In the genomic region with DNA sequence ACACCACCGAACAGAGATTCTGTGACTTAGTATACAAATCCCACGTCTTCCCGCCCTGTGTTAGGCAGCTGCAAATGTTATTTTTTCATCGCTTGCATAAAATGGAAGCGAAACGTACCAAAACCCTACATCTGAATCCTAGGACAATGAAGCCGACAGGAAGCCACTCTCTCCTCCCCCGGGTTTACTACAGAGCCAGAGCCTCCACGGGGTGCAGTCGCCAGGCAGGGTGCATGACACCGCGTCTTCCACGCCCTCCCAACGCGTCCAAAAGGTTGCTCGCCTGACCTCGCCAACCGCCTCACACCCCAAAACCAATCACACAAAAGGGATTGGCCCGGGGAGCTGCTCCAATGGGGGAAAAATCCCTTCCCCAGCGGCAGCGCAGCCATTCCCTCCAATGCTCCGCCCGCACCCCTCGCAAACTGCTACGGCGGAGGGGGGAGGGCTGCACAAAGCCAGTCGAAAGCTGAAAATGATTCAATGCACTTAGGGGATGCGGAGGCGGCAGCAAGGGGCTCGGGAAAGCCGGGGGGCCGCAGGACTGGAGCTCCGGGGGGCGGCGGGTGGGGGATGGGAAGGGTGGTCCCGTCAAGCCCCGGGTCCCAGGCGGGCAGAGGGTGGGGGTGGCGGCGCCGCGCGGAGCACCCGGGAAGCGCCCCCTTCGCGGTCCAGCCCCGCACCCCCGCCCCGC, we compare ENCODE assay signal across 1 cellular context.
A peak's percentile ranks its signal among the peaks of the same experiment; 100 is the strongest.
TF ChIP-seq lines count a peak whose summit lies in the region.

No MANE protein-coding gene starts in this region.

TF ChIP-seq in GM12878, 131 proteins besides CTCF, POLR2A, EP300 and RAD21 (continued from another document and continues in another):
- no peak for TF ChIP-seq REST (IDR thresholded peaks at IDR 0.05; ENCODE audit: low read depth, low read length)
- TF ChIP-seq RELA (IDR thresholded peaks at IDR 0.05; ENCODE audit: borderline replicate concordance, partially characterized antibody), result no peak
- TF ChIP-seq PML (IDR thresholded peaks at IDR 0.05; ENCODE audit: low read length), result 0 out of 2 replicates have a peak, but pooled peaks have one; percentile 19
- TF ChIP-seq MYB (IDR thresholded peaks at IDR 0.05; ENCODE audit: borderline replicate concordance, low read depth, low read length), result no peak
- TF ChIP-seq EGR1 (IDR thresholded peaks at IDR 0.05; ENCODE audit: borderline replicate concordance in 1 of 2, low read depth in 2 of 2, low read length in 2 of 2), result peak in 1 of 2 experiments; percentile 82; a peak in 2 of 3 replicates
- 0 out of 2 replicates have a peak, but pooled peaks have one; percentile 13 for TF ChIP-seq ASH2L (IDR thresholded peaks at IDR 0.05; ENCODE audit: borderline replicate concordance, low read depth)
- 0 out of 2 replicates have a peak, but pooled peaks have one; percentile 7 for TF ChIP-seq TAF1 (IDR thresholded peaks at IDR 0.05; ENCODE audit: borderline replicate concordance, low read depth, low read length)
- TF ChIP-seq SRF (IDR thresholded peaks at IDR 0.05; ENCODE audit: low read depth in 2 of 2, low read length in 2 of 2), result no peak
- no peak; the same call in 1 of the 2 replicates for TF ChIP-seq MLLT1 (IDR thresholded peaks at IDR 0.05)
- TF ChIP-seq TCF7 (IDR thresholded peaks at IDR 0.05; ENCODE audit: borderline replicate concordance), result no peak
- no peak for TF ChIP-seq TARDBP (IDR thresholded peaks at IDR 0.05; ENCODE audit: borderline replicate concordance)
- TF ChIP-seq RAD51 (IDR thresholded peaks at IDR 0.05), result no peak
- TF ChIP-seq ZSCAN29 (IDR thresholded peaks at IDR 0.05), result no peak
- TF ChIP-seq ZBTB40 (IDR thresholded peaks at IDR 0.05; ENCODE audit: borderline replicate concordance), result no peak
- TF ChIP-seq POLR2AphosphoS2 (IDR thresholded peaks at IDR 0.05; ENCODE audit: low read depth, low read length), result no peak
- TF ChIP-seq FOS (IDR thresholded peaks at IDR 0.05; ENCODE audit: borderline replicate concordance, extremely low read depth, insufficient read length), result no peak
- no peak for TF ChIP-seq ZBTB11 (CRISPR knock-in tag; IDR thresholded peaks at IDR 0.05)
- TF ChIP-seq NR2C2 (IDR thresholded peaks at IDR 0.05; ENCODE audit: borderline replicate concordance, control insufficient read depth, insufficient read length, low read depth), result no peak
- TF ChIP-seq E4F1 (IDR thresholded peaks at IDR 0.05; ENCODE audit: borderline replicate concordance, partially characterized antibody), result no peak
- no peak for TF ChIP-seq ESRRA (IDR thresholded peaks at IDR 0.05; ENCODE audit: low read length)
- no peak for TF ChIP-seq CBX5 (IDR thresholded peaks at IDR 0.05; ENCODE audit: low read depth)
- TF ChIP-seq BACH1 (IDR thresholded peaks at IDR 0.05; ENCODE audit: borderline replicate concordance), result no peak
- TF ChIP-seq RBBP5 (conservative IDR thresholded peaks at IDR 0.05), result no peak
- no peak for TF ChIP-seq POU2F2 (IDR thresholded peaks at IDR 0.05; ENCODE audit: borderline replicate concordance, low read depth, low read length)
- no peak for TF ChIP-seq CHD4 (IDR thresholded peaks at IDR 0.05)
- no peak for TF ChIP-seq SPI1 (IDR thresholded peaks at IDR 0.05; ENCODE audit: borderline replicate concordance, insufficient read depth, low read depth, low read length)
- no peak for TF ChIP-seq ATF7 (IDR thresholded peaks at IDR 0.05; ENCODE audit: low read depth)
- no peak for TF ChIP-seq PBX3 (IDR thresholded peaks at IDR 0.05; ENCODE audit: insufficient replicate concordance, low read depth, low read length)
- TF ChIP-seq MEF2B (IDR thresholded peaks at IDR 0.05; ENCODE audit: partially characterized antibody, poor library complexity, severe bottlenecking), result no peak
- TF ChIP-seq KLF5 (IDR thresholded peaks at IDR 0.05; ENCODE audit: partially characterized antibody), result no peak
- no peak for TF ChIP-seq SMC3 (IDR thresholded peaks at IDR 0.05; ENCODE audit: borderline replicate concordance, low read length)
- TF ChIP-seq, protein P1, sequence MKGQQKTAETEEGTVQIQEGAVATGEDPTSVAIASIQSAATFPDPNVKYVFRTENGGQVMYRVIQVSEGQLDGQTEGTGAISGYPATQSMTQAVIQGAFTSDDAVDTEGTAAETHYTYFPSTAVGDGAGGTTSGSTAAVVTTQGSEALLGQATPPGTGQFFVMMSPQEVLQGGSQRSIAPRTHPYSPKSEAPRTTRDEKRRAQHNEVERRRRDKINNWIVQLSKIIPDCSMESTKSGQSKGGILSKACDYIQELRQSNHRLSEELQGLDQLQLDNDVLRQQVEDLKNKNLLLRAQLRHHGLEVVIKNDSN (IDR thresholded peaks at IDR 0.05; ENCODE audit: borderline replicate concordance, extremely low read length, insufficient read depth, low read depth, low read length), result no peak
